23 cellular contexts compared by ENCODE assay signal in genomic region chr5:120794121-120794520, GRCh38.
"Had no signal": no experiment of that assay in that cellular context is flagged by ENCODE, and none has a peak within 500 bp of the region (broad histone marks: within the 10 kb centered on the region; RNA-seq: fewer than 3 reads in every experiment).

No MANE protein-coding gene starts in this region.

- H3K4me3 ChIP-seq: MG63, Peyer's patch, SJCRH30 had no signal

- DNase-seq: activated CD4-positive, alpha-beta T cell treated with anti-CD3 and anti-CD28 coated beads for 4 hours; activated CD8-positive, alpha-beta memory T cell treated with anti-CD3 and anti-CD28 coated beads, Interleukin-2, amount 50 U/mL, for 4 hours; activated CD8-positive, alpha-beta T cell treated with anti-CD3 and anti-CD28 coated beads for 36 hours; activated naive CD4-positive, alpha-beta T cell treated with Interleukin-2 at 50 U/mL for 16 hours; activated naive CD8-positive, alpha-beta T cell treated with anti-CD3 and anti-CD28 coated beads, Interleukin-2, amount 50 U/mL, for 24 hours; activated T-cell treated with anti-CD3 and anti-CD28 coated beads, Interleukin-2, amount 50 U/mL, for 1 hour; cerebellar nuclear complex; Kasumi-1; MG63; MV-4-11; NCI-H1092 treated with DMSO at 0.1 percent for 48 hours; NCI-H1436; NCI-H1694 treated with DMSO at 0.1 percent for 48 hours; NCI-H2029 treated with DMSO at 0.1 percent for 48 hours; NCI-H510A treated with DMSO at 0.1 percent for 48 hours; NCI-H69; Peyer's patch; Right ventricle myocardium superior; SJCRH30; SK-N-SH; T-helper 1 cell had no signal

- ATAC-seq: activated CD4-positive, CD25-positive, alpha-beta regulatory T cell treated with anti-CD3 and anti-CD28 coated beads, Interleukin-2, amount 50 U/mL, for 24 hours; activated CD8-positive, alpha-beta T cell treated with anti-CD3 and anti-CD28 coated beads for 36 hours; activated naive CD4-positive, alpha-beta T cell treated with anti-CD3 and anti-CD28 coated beads, Interleukin-2, amount 50 U/mL, for 72 hours; activated naive CD8-positive, alpha-beta T cell treated with anti-CD3 and anti-CD28 coated beads, Interleukin-2, amount 50 U/mL, for 24 hours had no signal
